8 cellular contexts compared by ENCODE assay signal in the genomic region with DNA sequence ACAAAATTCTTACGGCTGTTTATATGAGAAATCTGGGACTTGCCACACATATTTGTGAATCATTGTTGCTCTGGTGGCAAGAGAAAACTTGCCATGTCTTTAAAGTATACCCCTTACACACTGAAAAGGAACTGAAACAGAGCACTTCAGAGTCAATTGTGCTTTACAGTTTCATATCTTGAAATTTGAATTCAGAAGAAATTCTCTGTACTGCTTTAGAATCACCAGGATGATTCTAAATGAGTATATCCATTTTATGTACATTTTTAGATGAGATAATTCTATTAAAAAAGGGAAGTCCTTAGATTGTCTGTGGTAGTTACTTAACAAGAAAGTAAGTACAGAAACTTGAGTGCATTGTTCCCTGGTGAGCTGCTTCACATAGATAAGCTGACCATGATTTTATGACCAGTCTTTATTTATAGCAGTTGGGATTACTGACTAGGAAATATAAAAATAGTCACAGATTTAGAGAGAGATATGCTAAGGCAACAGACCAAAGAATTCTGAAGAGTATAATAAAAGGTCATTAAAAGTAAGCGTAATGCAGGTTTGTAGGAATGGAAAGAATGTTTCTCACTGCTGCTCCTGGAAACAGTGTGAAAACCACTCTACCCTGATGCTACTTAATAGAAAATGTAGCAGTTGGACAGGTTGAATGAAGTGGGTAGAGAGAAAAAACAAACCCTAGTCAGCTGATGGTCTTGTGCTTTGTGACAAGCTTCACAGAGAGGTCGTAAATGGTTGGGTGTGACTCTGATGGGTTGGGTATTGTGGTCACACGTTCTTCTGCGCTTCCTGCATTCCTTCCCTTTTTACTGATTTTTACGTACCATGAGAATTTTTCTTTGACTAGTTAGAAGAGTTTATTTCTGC. TPM values are rescaled to one million over a fixed set of nuclear protein-coding genes. Genes with fewer than 3 reads are reported as not detected.
DNase-seq lines count a peak whose midpoint lies in the region; ATAC-seq and TF ChIP-seq lines count a peak whose summit lies in the region.

No MANE protein-coding gene starts in this region.

- DNase-seq in Caki2 (ENCODE audit: low read depth) = peak; percentile 99
- peak; percentile 80 for DNase-seq in SW480 (ENCODE audit: low spot score)
- DNase-seq in fibroblast of the aortic adventitia (ENCODE audit: low read depth) = peak; percentile 98
- peak; percentile 100 for DNase-seq in retinal pigment epithelial cell (ENCODE audit: low read depth)
- DNase-seq in iPS-NIHi7 (ENCODE audit: extremely low spot score) = no peak
- DNase-seq in ecto neural progenitor cell (ENCODE audit: low spot score) = no peak

- H3K4me3 ChIP-seq in fibroblast of the aortic adventitia (ENCODE audit: low read depth, low read length) (no peak overlapping the region), retinal pigment epithelial cell (ENCODE audit: low read length) (peak overlapping the region; percentile 28)

- in situ Hi-C loops in Caki2 (cut with HindIII; ENCODE audit: low pct_unique_long_range_greater_than_20kb, low sequenced_read_pairs) = no loop called here

- peak; percentile 70 for ATAC-seq in GM19328 (IDR thresholded peaks at IDR 0.05; ENCODE audit: unreplicated experiment)
- ATAC-seq in HG03280 (IDR thresholded peaks at IDR 0.05; ENCODE audit: unreplicated experiment) = peak; percentile 83

- TF ChIP-seq CTCF in fibroblast of the aortic adventitia (IDR thresholded peaks at IDR 0.05; ENCODE audit: insufficient read depth, low read length) (no peak), retinal pigment epithelial cell (conservative IDR thresholded peaks at IDR 0.05; ENCODE audit: low read depth, low read length) (no peak)

RNA-seq across cellular contexts. Expression of gene FNIP2, which starts 41.0 kb away (rescaled TPM):
- 20.9 and 43.5 TPM in 2 replicates for total RNA-seq in Caki2 (2014; rRNA removed; shearing (Covaris generic); ENCODE audit: low replicate concordance)
- 21.2 and 34.3 TPM in 2 replicates for total RNA-seq in fibroblast of the aortic adventitia (ENCODE audit: low replicate concordance)

Comparison
In these comparisons a context has a peak if more than half of its experiments do, and no peak if none do; other contexts are left out.
1. DNase-seq: peak in Caki2 (single experiment), SW480 (single experiment), fibroblast of the aortic adventitia (single experiment) and retinal pigment epithelial cell (single experiment); none in iPS-NIHi7 (single experiment) and ecto neural progenitor cell (single experiment).